ENCODE assay signal across 1 cellular context in genomic region chr9:135971892-135972291, GRCh38.
TF ChIP-seq lines count a peak whose summit lies in the region.

No MANE protein-coding gene starts in this region.

TF ChIP-seq in HepG2, 621 proteins besides CTCF, POLR2A, EP300 and RAD21 (continued from another document and continues in another):
- TF ChIP-seq, protein P1, sequence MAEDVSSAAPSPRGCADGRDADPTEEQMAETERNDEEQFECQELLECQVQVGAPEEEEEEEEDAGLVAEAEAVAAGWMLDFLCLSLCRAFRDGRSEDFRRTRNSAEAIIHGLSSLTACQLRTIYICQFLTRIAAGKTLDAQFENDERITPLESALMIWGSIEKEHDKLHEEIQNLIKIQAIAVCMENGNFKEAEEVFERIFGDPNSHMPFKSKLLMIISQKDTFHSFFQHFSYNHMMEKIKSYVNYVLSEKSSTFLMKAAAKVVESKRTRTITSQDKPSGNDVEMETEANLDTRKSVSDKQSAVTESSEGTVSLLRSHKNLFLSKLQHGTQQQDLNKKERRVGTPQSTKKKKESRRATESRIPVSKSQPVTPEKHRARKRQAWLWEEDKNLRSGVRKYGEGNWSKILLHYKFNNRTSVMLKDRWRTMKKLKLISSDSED (CRISPR knock-in tag; IDR thresholded peaks at IDR 0.05): peak; percentile 98
- TF ChIP-seq, protein P2, sequence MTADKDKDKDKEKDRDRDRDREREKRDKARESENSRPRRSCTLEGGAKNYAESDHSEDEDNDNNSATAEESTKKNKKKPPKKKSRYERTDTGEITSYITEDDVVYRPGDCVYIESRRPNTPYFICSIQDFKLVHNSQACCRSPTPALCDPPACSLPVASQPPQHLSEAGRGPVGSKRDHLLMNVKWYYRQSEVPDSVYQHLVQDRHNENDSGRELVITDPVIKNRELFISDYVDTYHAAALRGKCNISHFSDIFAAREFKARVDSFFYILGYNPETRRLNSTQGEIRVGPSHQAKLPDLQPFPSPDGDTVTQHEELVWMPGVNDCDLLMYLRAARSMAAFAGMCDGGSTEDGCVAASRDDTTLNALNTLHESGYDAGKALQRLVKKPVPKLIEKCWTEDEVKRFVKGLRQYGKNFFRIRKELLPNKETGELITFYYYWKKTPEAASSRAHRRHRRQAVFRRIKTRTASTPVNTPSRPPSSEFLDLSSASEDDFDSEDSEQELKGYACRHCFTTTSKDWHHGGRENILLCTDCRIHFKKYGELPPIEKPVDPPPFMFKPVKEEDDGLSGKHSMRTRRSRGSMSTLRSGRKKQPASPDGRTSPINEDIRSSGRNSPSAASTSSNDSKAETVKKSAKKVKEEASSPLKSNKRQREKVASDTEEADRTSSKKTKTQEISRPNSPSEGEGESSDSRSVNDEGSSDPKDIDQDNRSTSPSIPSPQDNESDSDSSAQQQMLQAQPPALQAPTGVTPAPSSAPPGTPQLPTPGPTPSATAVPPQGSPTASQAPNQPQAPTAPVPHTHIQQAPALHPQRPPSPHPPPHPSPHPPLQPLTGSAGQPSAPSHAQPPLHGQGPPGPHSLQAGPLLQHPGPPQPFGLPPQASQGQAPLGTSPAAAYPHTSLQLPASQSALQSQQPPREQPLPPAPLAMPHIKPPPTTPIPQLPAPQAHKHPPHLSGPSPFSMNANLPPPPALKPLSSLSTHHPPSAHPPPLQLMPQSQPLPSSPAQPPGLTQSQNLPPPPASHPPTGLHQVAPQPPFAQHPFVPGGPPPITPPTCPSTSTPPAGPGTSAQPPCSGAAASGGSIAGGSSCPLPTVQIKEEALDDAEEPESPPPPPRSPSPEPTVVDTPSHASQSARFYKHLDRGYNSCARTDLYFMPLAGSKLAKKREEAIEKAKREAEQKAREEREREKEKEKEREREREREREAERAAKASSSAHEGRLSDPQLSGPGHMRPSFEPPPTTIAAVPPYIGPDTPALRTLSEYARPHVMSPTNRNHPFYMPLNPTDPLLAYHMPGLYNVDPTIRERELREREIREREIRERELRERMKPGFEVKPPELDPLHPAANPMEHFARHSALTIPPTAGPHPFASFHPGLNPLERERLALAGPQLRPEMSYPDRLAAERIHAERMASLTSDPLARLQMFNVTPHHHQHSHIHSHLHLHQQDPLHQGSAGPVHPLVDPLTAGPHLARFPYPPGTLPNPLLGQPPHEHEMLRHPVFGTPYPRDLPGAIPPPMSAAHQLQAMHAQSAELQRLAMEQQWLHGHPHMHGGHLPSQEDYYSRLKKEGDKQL (CRISPR knock-in tag; IDR thresholded peaks at IDR 0.05; ENCODE audit: low read depth): peak; percentile 76
- TF ChIP-seq FOXA1 (IDR thresholded peaks at IDR 0.05) (no peak), FOXA1 (CRISPR knock-in tag; IDR thresholded peaks at IDR 0.05) (0 out of 2 replicates have a peak, but pooled peaks have one; percentile 15), SRF (IDR thresholded peaks at IDR 0.05; ENCODE audit: low read depth, low read length) (no peak), ZNF546 (CRISPR knock-in tag; conservative IDR thresholded peaks at IDR 0.05) (peak; percentile 99), PCBP1 (IDR thresholded peaks at IDR 0.05; ENCODE audit: borderline replicate concordance, low read depth, low read length) (no peak), ZKSCAN5 (CRISPR knock-in tag; IDR thresholded peaks at IDR 0.05) (peak; percentile 80), CENPT (CRISPR knock-in tag; IDR thresholded peaks at IDR 0.05; ENCODE audit: low read depth) (peak; percentile 97), SMYD3 (CRISPR knock-in tag; IDR thresholded peaks at IDR 0.05) (peak; percentile 99), PAXIP1 (CRISPR knock-in tag; conservative IDR thresholded peaks at IDR 0.05) (peak; percentile 47; the same call in 1 of the 2 replicates), ZMYM3 (CRISPR knock-in tag; IDR thresholded peaks at IDR 0.05) (peak; percentile 47; the same call in 1 of the 2 replicates), MEIS2 (CRISPR knock-in tag; IDR thresholded peaks at IDR 0.05) (peak; percentile 98), ZNF34 (CRISPR knock-in tag; IDR thresholded peaks at IDR 0.05; ENCODE audit: borderline replicate concordance) (peak; percentile 87; the same call in 1 of the 2 replicates), ZNF878 (CRISPR knock-in tag; IDR thresholded peaks at IDR 0.05) (peak; percentile 98), ZFP62 (CRISPR knock-in tag; IDR thresholded peaks at IDR 0.05) (no peak), FOXP4 (CRISPR knock-in tag; IDR thresholded peaks at IDR 0.05) (peak; percentile 79), ZNF562 (CRISPR knock-in tag; IDR thresholded peaks at IDR 0.05; ENCODE audit: borderline replicate concordance) (peak; percentile 56; the same call in 1 of the 2 replicates), RNF2 (conservative IDR thresholded peaks at IDR 0.05; ENCODE audit: low read depth) (no peak)
- TF ChIP-seq, protein P3, sequence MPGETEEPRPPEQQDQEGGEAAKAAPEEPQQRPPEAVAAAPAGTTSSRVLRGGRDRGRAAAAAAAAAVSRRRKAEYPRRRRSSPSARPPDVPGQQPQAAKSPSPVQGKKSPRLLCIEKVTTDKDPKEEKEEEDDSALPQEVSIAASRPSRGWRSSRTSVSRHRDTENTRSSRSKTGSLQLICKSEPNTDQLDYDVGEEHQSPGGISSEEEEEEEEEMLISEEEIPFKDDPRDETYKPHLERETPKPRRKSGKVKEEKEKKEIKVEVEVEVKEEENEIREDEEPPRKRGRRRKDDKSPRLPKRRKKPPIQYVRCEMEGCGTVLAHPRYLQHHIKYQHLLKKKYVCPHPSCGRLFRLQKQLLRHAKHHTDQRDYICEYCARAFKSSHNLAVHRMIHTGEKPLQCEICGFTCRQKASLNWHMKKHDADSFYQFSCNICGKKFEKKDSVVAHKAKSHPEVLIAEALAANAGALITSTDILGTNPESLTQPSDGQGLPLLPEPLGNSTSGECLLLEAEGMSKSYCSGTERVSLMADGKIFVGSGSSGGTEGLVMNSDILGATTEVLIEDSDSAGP (CRISPR knock-in tag; IDR thresholded peaks at IDR 0.05; ENCODE audit: borderline replicate concordance): peak; percentile 80
- TF ChIP-seq, protein P4, sequence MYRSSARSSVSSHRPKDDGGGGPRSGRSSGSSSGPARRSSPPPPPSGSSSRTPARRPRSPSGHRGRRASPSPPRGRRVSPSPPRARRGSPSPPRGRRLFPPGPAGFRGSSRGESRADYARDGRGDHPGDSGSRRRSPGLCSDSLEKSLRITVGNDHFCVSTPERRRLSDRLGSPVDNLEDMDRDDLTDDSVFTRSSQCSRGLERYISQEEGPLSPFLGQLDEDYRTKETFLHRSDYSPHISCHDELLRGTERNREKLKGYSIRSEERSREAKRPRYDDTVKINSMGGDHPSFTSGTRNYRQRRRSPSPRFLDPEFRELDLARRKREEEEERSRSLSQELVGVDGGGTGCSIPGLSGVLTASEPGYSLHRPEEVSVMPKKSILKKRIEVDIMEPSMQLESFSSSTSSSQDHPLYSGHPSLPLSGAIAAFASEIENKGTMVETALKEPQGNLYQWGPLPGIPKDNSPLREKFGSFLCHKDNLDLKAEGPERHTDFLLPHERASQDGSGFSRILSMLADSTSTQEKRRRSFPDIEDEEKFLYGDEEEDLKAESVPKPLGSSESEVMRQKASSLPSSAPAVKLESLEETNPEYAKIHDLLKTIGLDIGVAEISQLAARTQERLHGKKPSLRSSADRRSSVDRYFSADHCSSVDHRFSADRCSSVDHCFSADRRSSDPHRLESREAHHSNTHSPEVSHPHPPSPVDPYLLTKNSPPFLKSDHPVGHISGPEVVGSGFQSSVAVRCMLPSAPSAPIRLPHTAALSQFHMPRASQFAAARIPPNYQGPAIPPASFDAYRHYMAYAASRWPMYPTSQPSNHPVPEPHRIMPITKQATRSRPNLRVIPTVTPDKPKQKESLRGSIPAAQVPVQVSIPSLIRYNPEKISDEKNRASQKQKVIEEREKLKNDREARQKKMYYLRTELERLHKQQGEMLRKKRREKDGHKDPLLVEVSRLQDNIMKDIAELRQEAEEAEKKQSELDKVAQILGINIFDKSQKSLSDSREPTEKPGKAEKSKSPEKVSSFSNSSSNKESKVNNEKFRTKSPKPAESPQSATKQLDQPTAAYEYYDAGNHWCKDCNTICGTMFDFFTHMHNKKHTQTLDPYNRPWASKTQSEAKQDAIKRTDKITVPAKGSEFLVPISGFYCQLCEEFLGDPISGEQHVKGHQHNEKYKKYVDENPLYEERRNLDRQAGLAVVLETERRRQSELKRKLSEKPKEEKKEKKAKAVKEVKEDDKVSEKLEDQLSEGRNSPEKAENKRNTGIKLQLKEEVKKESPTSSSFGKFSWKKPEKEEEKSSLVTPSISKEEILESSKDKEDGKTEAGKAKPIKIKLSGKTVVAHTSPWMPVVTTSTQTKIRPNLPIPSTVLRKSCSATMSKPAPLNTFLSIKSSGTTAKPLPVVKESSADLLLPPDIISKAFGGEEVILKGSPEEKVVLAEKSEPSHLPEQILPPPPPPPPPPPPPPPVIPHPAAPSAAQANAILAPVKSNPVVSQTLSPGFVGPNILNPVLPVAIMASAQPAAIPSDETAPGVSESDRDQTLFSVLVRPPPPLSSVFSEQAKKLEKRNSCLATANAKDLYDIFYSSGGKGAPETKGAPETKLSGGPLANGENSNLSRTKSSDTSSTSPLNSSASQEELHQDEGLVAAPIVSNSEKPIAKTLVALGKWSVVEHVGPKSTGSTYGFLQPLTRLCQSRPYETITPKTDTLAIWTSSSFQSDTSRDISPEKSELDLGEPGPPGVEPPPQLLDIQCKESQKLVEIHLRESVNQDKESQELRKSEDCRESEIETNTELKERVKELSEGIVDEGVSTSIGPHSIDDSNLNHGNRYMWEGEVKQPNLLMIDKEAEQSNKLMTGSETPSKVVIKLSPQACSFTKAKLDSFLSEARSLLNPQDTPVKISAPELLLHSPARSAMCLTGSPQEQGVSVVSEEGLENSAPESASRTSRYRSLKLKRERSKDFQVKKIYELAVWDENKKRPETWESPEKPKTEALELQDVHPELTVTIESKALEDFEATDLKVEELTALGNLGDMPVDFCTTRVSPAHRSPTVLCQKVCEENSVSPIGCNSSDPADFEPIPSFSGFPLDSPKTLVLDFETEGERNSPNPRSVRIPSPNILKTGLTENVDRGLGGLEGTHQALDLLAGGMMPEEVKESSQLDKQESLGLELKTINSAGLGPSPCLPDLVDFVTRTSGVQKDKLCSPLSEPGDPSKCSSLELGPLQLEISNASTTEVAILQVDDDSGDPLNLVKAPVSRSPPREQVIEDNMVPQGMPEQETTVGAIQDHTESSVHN (CRISPR knock-in tag; IDR thresholded peaks at IDR 0.05): peak; percentile 98; the same call in 1 of the 2 replicates
- TF ChIP-seq, protein P5, sequence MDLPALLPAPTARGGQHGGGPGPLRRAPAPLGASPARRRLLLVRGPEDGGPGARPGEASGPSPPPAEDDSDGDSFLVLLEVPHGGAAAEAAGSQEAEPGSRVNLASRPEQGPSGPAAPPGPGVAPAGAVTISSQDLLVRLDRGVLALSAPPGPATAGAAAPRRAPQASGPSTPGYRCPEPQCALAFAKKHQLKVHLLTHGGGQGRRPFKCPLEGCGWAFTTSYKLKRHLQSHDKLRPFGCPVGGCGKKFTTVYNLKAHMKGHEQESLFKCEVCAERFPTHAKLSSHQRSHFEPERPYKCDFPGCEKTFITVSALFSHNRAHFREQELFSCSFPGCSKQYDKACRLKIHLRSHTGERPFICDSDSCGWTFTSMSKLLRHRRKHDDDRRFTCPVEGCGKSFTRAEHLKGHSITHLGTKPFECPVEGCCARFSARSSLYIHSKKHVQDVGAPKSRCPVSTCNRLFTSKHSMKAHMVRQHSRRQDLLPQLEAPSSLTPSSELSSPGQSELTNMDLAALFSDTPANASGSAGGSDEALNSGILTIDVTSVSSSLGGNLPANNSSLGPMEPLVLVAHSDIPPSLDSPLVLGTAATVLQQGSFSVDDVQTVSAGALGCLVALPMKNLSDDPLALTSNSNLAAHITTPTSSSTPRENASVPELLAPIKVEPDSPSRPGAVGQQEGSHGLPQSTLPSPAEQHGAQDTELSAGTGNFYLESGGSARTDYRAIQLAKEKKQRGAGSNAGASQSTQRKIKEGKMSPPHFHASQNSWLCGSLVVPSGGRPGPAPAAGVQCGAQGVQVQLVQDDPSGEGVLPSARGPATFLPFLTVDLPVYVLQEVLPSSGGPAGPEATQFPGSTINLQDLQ (CRISPR knock-in tag; IDR thresholded peaks at IDR 0.05): peak; percentile 98
